Comparison of ENCODE assay signal across 15 cellular contexts in genomic region chr1:180040034-180040433, GRCh38.
A peak's percentile ranks its signal among the peaks of the same experiment; 100 is the strongest.
DNase-seq lines count a peak whose midpoint lies in the region; ATAC-seq, FAIRE-seq and TF ChIP-seq lines count a peak whose summit lies in the region.
"Had no signal": no experiment of that assay in that cellular context is flagged by ENCODE, and none has a peak within 500 bp of the region (broad histone marks: within the 10 kb centered on the region; RNA-seq: fewer than 3 reads in every experiment).

No MANE protein-coding gene starts in this region.

- TF ChIP-seq POLR2A in A549 (IDR thresholded peaks at IDR 0.05; ENCODE audit: low read length): no peak

- H3K27me3 ChIP-seq in adipocyte (replicated peaks; ENCODE audit: control insufficient read depth, insufficient read depth, low read length): no peaks in the 10 kb centered on the region
- H3K27me3 ChIP-seq: spleen, uterus had no signal

- peaks cover 10% of the 10 kb centered on the region; the same call in 2 of the 3 replicates for H3K4me1 ChIP-seq in A549
- peaks cover 21% of the 10 kb centered on the region for H3K4me1 ChIP-seq in adipocyte (ENCODE audit: control insufficient read depth, insufficient read depth, low read length)
- H3K4me1 ChIP-seq: spleen, uterus had no signal

- H3K27ac ChIP-seq in A549: no peak overlapping the region
- H3K27ac ChIP-seq: spleen, uterus had no signal

- 81% methylated on average over 3 of the region's 3 CpGs for WGBS in A549 (ENCODE audit: missing lambda C conversion rate)

- peaks cover 63% of the 10 kb centered on the region for H3K36me3 ChIP-seq in adipocyte (ENCODE audit: control insufficient read depth, insufficient read depth, low read length, severe bottlenecking)
- H3K36me3 ChIP-seq: uterus had no signal

- H3K9me3 ChIP-seq in A549: no peaks in the 10 kb centered on the region
- no peaks in the 10 kb centered on the region for H3K9me3 ChIP-seq in adipocyte (ENCODE audit: control insufficient read depth, low read length)
- H3K9me3 ChIP-seq: spleen, uterus had no signal

- TF ChIP-seq EP300 in A549 (IDR thresholded peaks at IDR 0.05): no peak

- POLR2A ChIA-PET in A549 (lab: Yijun Ruan, JAX): no interaction called here

- peak overlapping the region; percentile 4; the same call in 1 of the 3 replicates for H3K4me2 ChIP-seq in A549

- TF ChIP-seq CTCF in A549 (IDR thresholded peaks at IDR 0.05) (no peak), HFF-Myc (IDR thresholded peaks at IDR 0.05; ENCODE audit: low read depth, low read length, missing control alignments) (no peak)

- ATAC-seq in A549: no peak
- no peak for ATAC-seq in GM18511 (IDR thresholded peaks at IDR 0.05; ENCODE audit: unreplicated experiment)
- no peak for ATAC-seq in GM19467 (IDR thresholded peaks at IDR 0.05; ENCODE audit: unreplicated experiment)
- ATAC-seq: left lobe of liver had no signal

- H3K4me3 ChIP-seq in A549: no peak overlapping the region
- no peak overlapping the region for H3K4me3 ChIP-seq in HFF-Myc (replicated peaks; ENCODE audit: low read depth, low read length)
- H3K4me3 ChIP-seq in adipocyte (ENCODE audit: low read length): no peak overlapping the region
- H3K4me3 ChIP-seq: spleen, uterus had no signal

- peak in 1 of 2 experiments; percentile 34 for DNase-seq in A549 (ENCODE audit: low read depth in 1 of 2, low spot score in 1 of 2)
- peak; percentile 72 for DNase-seq in HFF-Myc (ENCODE audit: extremely low read depth, low read depth)
- peak; percentile 17 for DNase-seq in adipocyte (ENCODE audit: low read depth)
- peak; percentile 52 for DNase-seq in glomerular endothelial cell (ENCODE audit: extremely low read depth, low read depth, low spot score)
- no peak for DNase-seq in stimulated activated CD4-positive, alpha-beta T cell treated with anti-CD3 and anti-CD28 coated beads, Interleukin-4, amount 100 ng/mL, for 1 hour
- DNase-seq in NCI-H345 treated with DMSO at 0.1 percent for 48 hours (lab: John Stamatoyannopoulos, UW; ENCODE audit: unreplicated experiment): no peak
- DNase-seq: activated CD4-positive, alpha-beta memory T cell treated with anti-CD3 and anti-CD28 coated beads for 36 hours; activated naive CD4-positive, alpha-beta T cell treated with anti-CD3 and anti-CD28 coated beads, Interleukin-2, amount 50 U/mL, for 16 hours; DMS79 treated with DMSO at 0.1 percent for 48 hours; nephron progenitor cell; spleen; uterus had no signal

- CTCF ChIA-PET in A549 (lab: Yijun Ruan, JAX): no interaction called here

- no peak overlapping the region for H3K9ac ChIP-seq in adipocyte (ENCODE audit: low read length)

- TF ChIP-seq RAD21 in A549 (conservative IDR thresholded peaks at IDR 0.05 in 1 of 2, IDR thresholded peaks at IDR 0.05 in 1 of 2): no peak

- FAIRE-seq in A549 (lab: Jason Lieb, UNC): no peak

TF ChIP-seq in A549, 52 proteins besides CTCF, POLR2A, EP300 and RAD21:
- TF ChIP-seq KDM5A (IDR thresholded peaks at IDR 0.05): no peak
- no peak for TF ChIP-seq CBX8 (IDR thresholded peaks at IDR 0.05)

Comparison
In these comparisons a context has a peak if more than half of its experiments do, and no peak if none do; other contexts are left out.
1. DNase-seq: peak in HFF-Myc (single experiment), adipocyte (single experiment) and glomerular endothelial cell (single experiment); none in stimulated activated CD4-positive, alpha-beta T cell treated with anti-CD3 and anti-CD28 coated beads, Interleukin-4, amount 100 ng/mL, for 1 hour (single experiment) and NCI-H345 treated with DMSO at 0.1 percent for 48 hours (single experiment).